In genomic region chr5:1659100-1660036, GRCh38 we compare ENCODE assay signal across 30 cellular contexts.
DNase-seq lines count a peak whose midpoint lies in the region; ATAC-seq, FAIRE-seq and TF ChIP-seq lines count a peak whose summit lies in the region.
"Had no signal": no experiment of that assay in that cellular context is flagged by ENCODE, and none has a peak within 500 bp of the region (broad histone marks: within the 10 kb centered on the region; RNA-seq: fewer than 3 reads in every experiment).

No MANE protein-coding gene starts in this region.

- no peak overlapping the region for H3K9ac ChIP-seq in H1 (replicated peaks in 1 of 4; ENCODE audit: extremely low read depth in 1 of 4, low read depth in 3 of 4, low read length in 3 of 4)
- H3K9ac ChIP-seq: BLaER1 treated with 17β-estradiol and CSF1 and Interleukin-3, amounts not matched to agents 10 nM and 100 nM had no signal

- H3K27ac ChIP-seq in GM23338 (ENCODE audit: low read depth) (no peak overlapping the region), H1 (ENCODE audit: low read depth, low read length) (no peak overlapping the region)
- H3K27ac ChIP-seq: BLaER1 treated with 17β-estradiol and CSF1 and Interleukin-3, amounts not matched to agents 10 nM and 100 nM; transverse colon had no signal

- no peak overlapping the region for H3K14ac ChIP-seq in H1 (ENCODE audit: insufficient read length)

- peaks cover 3% of the 10 kb centered on the region; the same call in 1 of the 3 replicates for H3K4me1 Mint-ChIP-seq in GM23338
- H3K4me1 Mint-ChIP-seq: activated CD4-positive, alpha-beta T cell treated with anti-CD3 and anti-CD28 coated beads, Interleukin-2, amount 10 ng/mL, durations not matched to agents 7 days and 5 days; activated naive CD8-positive, alpha-beta T cell treated with anti-CD3 and anti-CD28 coated beads, Interleukin-2, amount 50 U/mL, for 24 hours had no signal

- H3K9me3 ChIP-seq in H1 (ENCODE audit: insufficient read depth in 2 of 2, low read depth in 1 of 2, low read length in 1 of 2): no peaks in the 10 kb centered on the region
- H3K9me3 ChIP-seq: BLaER1 treated with 17β-estradiol and CSF1 and Interleukin-3, amounts not matched to agents 10 nM and 100 nM; transverse colon had no signal

- no peak overlapping the region for H3K4me3 Mint-ChIP-seq in GM23338
- H3K4me3 Mint-ChIP-seq: activated CD4-positive, alpha-beta T cell treated with anti-CD3 and anti-CD28 coated beads, Interleukin-2, amount 10 ng/mL, durations not matched to agents 7 days and 5 days; activated naive CD8-positive, alpha-beta T cell treated with anti-CD3 and anti-CD28 coated beads, Interleukin-2, amount 50 U/mL, for 24 hours; naive thymus-derived CD8-positive, alpha-beta T cell had no signal

- no peak for TF ChIP-seq EP300 in H1 (IDR thresholded peaks at IDR 0.05; ENCODE audit: borderline replicate concordance in 1 of 2, low read depth in 2 of 2, low read length in 2 of 2)

- H3K23me2 ChIP-seq in H1 (ENCODE audit: low read depth, low read length): no peaks in the 10 kb centered on the region

- peak overlapping the region; percentile 84 for H2AFZ ChIP-seq in GM23338
- 0 out of 2 replicates have a peak overlapping the region, but pooled peaks have one; percentile 50 for H2AFZ ChIP-seq in H1 (ENCODE audit: low read length)

- H3K79me2 ChIP-seq in GM23338 (replicated peaks; ENCODE audit: insufficient read depth): no peaks in the 10 kb centered on the region
- H3K79me2 ChIP-seq in H1 (ENCODE audit: control insufficient read depth in 1 of 2, insufficient read depth in 2 of 2, low read length in 2 of 2): no peaks in the 10 kb centered on the region

- H3K9me3 Mint-ChIP-seq in GM23338: no peaks in the 10 kb centered on the region; the same call in 2 of the 3 replicates
- H3K9me3 Mint-ChIP-seq: activated CD4-positive, alpha-beta T cell treated with anti-CD3 and anti-CD28 coated beads, Interleukin-2, amount 10 ng/mL, durations not matched to agents 7 days and 5 days; activated naive CD8-positive, alpha-beta T cell treated with anti-CD3 and anti-CD28 coated beads, Interleukin-2, amount 50 U/mL, for 24 hours; naive thymus-derived CD8-positive, alpha-beta T cell had no signal

- DNase-seq in activated effector memory CD4-positive, alpha-beta T cell treated with anti-CD3 and anti-CD28 coated beads, Interleukin-2, amount 50 U/mL, for 16 hours: peak; percentile 43
- no peak for DNase-seq in activated effector memory CD4-positive, alpha-beta T cell treated with Interleukin-2 at 50 U/mL for 16 hours
- DNase-seq in GM23338 (ENCODE audit: low spot score): no peak
- DNase-seq in H1 (ENCODE audit: low read depth in 1 of 2, low spot score in 2 of 2): no peak
- peak; percentile 39 for DNase-seq in retina
- no peak for DNase-seq in Ammon's horn (ENCODE audit: low spot score)
- no peak for DNase-seq in OCI-M1 (lab: John Stamatoyannopoulos, UW)
- DNase-seq: activated CD4-positive, alpha-beta T cell treated with anti-CD3 and anti-CD28 coated beads, Interleukin-2, amount 10 ng/mL, durations not matched to agents 7 days and 5 days; activated gamma-delta T cell; activated naive CD8-positive, alpha-beta T cell treated with anti-CD3 and anti-CD28 coated beads, Interleukin-2, amount 50 U/mL, for 24 hours; cerebellar nuclear complex; COR-L47; DMS79; GDM1; KG1; left ventricle myocardium superior; midbrain; MM.1S; naive thymus-derived CD8-positive, alpha-beta T cell; NCI-H1417 treated with DMSO at 0.1 percent for 48 hours; NCI-H2081 treated with DMSO at 0.1 percent for 48 hours; NCI-H446; SHP77; T-helper 9 cell; transverse colon had no signal

- peak overlapping the region; percentile 80; the same call in 1 of the 2 replicates for H4K8ac ChIP-seq in H1 (ENCODE audit: extremely low read depth, insufficient read depth, low read length)

- H3K79me1 ChIP-seq in H1 (ENCODE audit: low read depth, low read length): no peaks in the 10 kb centered on the region

- POLR2A ChIA-PET in H1 (lab: Charles Lee; ENCODE audit: partially characterized antibody): no interaction called here

- H2BK15ac ChIP-seq in H1 (ENCODE audit: low read length): no peak overlapping the region

- no peak overlapping the region; the same call in 1 of the 2 replicates for H3K18ac ChIP-seq in H1 (ENCODE audit: extremely low read depth, low read length)

- H3K27me3 ChIP-seq in GM23338 (ENCODE audit: insufficient read depth) (no peaks in the 10 kb centered on the region), H1 (replicated peaks in 1 of 4; ENCODE audit: control insufficient read depth in 3 of 4, extremely low read depth in 1 of 4, insufficient read depth in 3 of 4, low read length in 3 of 4) (peaks cover 0 to 2% (median 0%) of the 10 kb centered on the region in 4 experiments; a peak in 3 of 7 replicates)

- H2BK20ac ChIP-seq in H1 (ENCODE audit: low read length): no peak overlapping the region

- CTCF ChIA-PET in H1 (lab: Charles Lee; ENCODE audit: partially characterized antibody): interaction anchor here (1.8 kb wide), 1 partner anchor 10 kb away, joined by 5 read pairs; no protein-coding TSS in a partner anchor

- TF ChIP-seq RAD21 in H1 (IDR thresholded peaks at IDR 0.05 in 1 of 2, conservative IDR thresholded peaks at IDR 0.05 in 1 of 2; ENCODE audit: low read depth in 2 of 2, low read length in 2 of 2): no peak

- H3K4me2 ChIP-seq in GM23338 (no peak overlapping the region), H1 (ENCODE audit: insufficient read depth in 1 of 2, low read depth in 2 of 2, low read length in 2 of 2) (no peak overlapping the region)
- H3K4me2 ChIP-seq: BLaER1 treated with 17β-estradiol and CSF1 and Interleukin-3, amounts not matched to agents 10 nM and 100 nM had no signal

- no peak for FAIRE-seq in H1 (lab: Jason Lieb, UNC)
- FAIRE-seq: GM19239, HTR-8/SVneo had no signal

- H4K5ac ChIP-seq in H1 (ENCODE audit: insufficient read length, low read depth, low read length): no peak overlapping the region

- ATAC-seq in GM23338 (no peak), HG03045 (IDR thresholded peaks at IDR 0.05; ENCODE audit: unreplicated experiment) (no peak)
- ATAC-seq: activated naive CD8-positive, alpha-beta T cell treated with anti-CD3 and anti-CD28 coated beads, Interleukin-2, amount 50 U/mL, for 24 hours; HCT116; left ventricle myocardium superior; naive thymus-derived CD8-positive, alpha-beta T cell had no signal

- peaks cover 12% of the 10 kb centered on the region for H3K27me3 Mint-ChIP-seq in GM23338 (ENCODE audit: insufficient read depth, low read depth, poor library complexity)

- H4K91ac ChIP-seq in H1 (replicated peaks; ENCODE audit: insufficient read length, low read length): no peak overlapping the region

- H3K4me3 ChIP-seq in GM23338: no peak overlapping the region
- H3K4me3 ChIP-seq in H1 (ENCODE audit: extremely low read depth in 1 of 4, insufficient read depth in 2 of 4, low read depth in 3 of 4, low read length in 4 of 4): no peak overlapping the region
- H3K4me3 ChIP-seq: BLaER1 treated with 17β-estradiol and CSF1 and Interleukin-3, amounts not matched to agents 10 nM and 100 nM; transverse colon had no signal

- no peaks in the 10 kb centered on the region for H3F3A ChIP-seq in GM23338 (replicated peaks; ENCODE audit: low read depth)

- no peaks in the 10 kb centered on the region for H3K36me3 ChIP-seq in GM23338 (ENCODE audit: insufficient read depth)
- H3K36me3 ChIP-seq in H1 (ENCODE audit: control insufficient read depth in 2 of 4, insufficient read depth in 4 of 4, low read length in 3 of 4): no peaks in the 10 kb centered on the region
- H3K36me3 ChIP-seq: BLaER1 treated with 17β-estradiol and CSF1 and Interleukin-3, amounts not matched to agents 10 nM and 100 nM; transverse colon had no signal

- H2BK120ac ChIP-seq in H1 (replicated peaks; ENCODE audit: low read depth, low read length): no peak overlapping the region

- H3K4me1 ChIP-seq in GM23338 (ENCODE audit: insufficient read depth): no peaks in the 10 kb centered on the region
- H3K4me1 ChIP-seq in H1 (replicated peaks in 1 of 4; ENCODE audit: control insufficient read depth in 3 of 4, insufficient read depth in 4 of 4, low read length in 3 of 4): peaks cover 0 to 4% (median under 1%) of the 10 kb centered on the region in 4 experiments; a peak in 2 of 7 replicates
- H3K4me1 ChIP-seq: transverse colon had no signal

- no peak overlapping the region for H2AK5ac ChIP-seq in H1 (ENCODE audit: low read depth, low read length)

- TF ChIP-seq CTCF in GM23338 (conservative IDR thresholded peaks at IDR 0.05; ENCODE audit: low read depth in 2 of 2) (no peak), H1 (IDR thresholded peaks at IDR 0.05; ENCODE audit: control extremely low read depth in 1 of 3, insufficient read depth in 1 of 3, low read depth in 1 of 3, low read length in 3 of 3) (no peak)

- H3K27ac Mint-ChIP-seq in GM23338: no peak overlapping the region
- H3K27ac Mint-ChIP-seq: activated CD4-positive, alpha-beta T cell treated with anti-CD3 and anti-CD28 coated beads, Interleukin-2, amount 10 ng/mL, durations not matched to agents 7 days and 5 days; activated naive CD8-positive, alpha-beta T cell treated with anti-CD3 and anti-CD28 coated beads, Interleukin-2, amount 50 U/mL, for 24 hours had no signal

- H2BK5ac ChIP-seq in H1 (ENCODE audit: low read depth, low read length): no peak overlapping the region

- no peak overlapping the region for H3K4ac ChIP-seq in H1 (replicated peaks; ENCODE audit: insufficient read length, low read depth, low read length)

- WGBS in H1 (ENCODE audit: extremely low coverage in 1 of 2, insufficient coverage in 1 of 2, insufficient read length in 1 of 2, insufficient replicate concordance in 2 of 2, low coverage in 1 of 2, low lambda C conversion rate in 2 of 2, missing lambda C conversion rate in 1 of 2), 2 experiments: 86% methylated on average over 24 of the region's 24 CpGs; no CpG with 5 or more reads in 1 of the 2 experiments

- no peaks in the 10 kb centered on the region for H4K20me1 ChIP-seq in GM23338 (replicated peaks; ENCODE audit: insufficient read depth)
- H4K20me1 ChIP-seq in H1 (replicated peaks in 1 of 2; ENCODE audit: control insufficient read depth in 1 of 2, insufficient read depth in 2 of 2, low read length in 2 of 2): peaks cover 0 to 2% of the 10 kb centered on the region in 2 experiments

- no peak overlapping the region for H2BK12ac ChIP-seq in H1 (ENCODE audit: low read depth, low read length)

- H3K56ac ChIP-seq in H1 (replicated peaks; ENCODE audit: insufficient read length, low read depth, low read length): no peak overlapping the region

- no peak for TF ChIP-seq POLR2A in H1 (IDR thresholded peaks at IDR 0.05; ENCODE audit: control extremely low read depth in 1 of 2, low read depth in 2 of 2, low read length in 2 of 2)

- H3K23ac ChIP-seq in H1 (ENCODE audit: insufficient read length): no peak overlapping the region

- no peaks in the 10 kb centered on the region for H3K9me2 ChIP-seq in GM23338 (ENCODE audit: insufficient read depth)

- H3K36me3 Mint-ChIP-seq in GM23338 (ENCODE audit: low read depth): no peaks in the 10 kb centered on the region
- H3K36me3 Mint-ChIP-seq: naive thymus-derived CD8-positive, alpha-beta T cell had no signal

TF ChIP-seq in GM23338, 12 proteins besides CTCF, POLR2A, EP300 and RAD21 (continues in another document):
- no peak for TF ChIP-seq EZH2 (IDR thresholded peaks at IDR 0.05; ENCODE audit: low read depth, unreplicated experiment)
- TF ChIP-seq CREB1 (CRISPR knock-in tag; IDR thresholded peaks at IDR 0.05; ENCODE audit: low read depth): no peak

TF ChIP-seq in H1, 55 proteins besides CTCF, POLR2A, EP300 and RAD21 (continues in another document):
- TF ChIP-seq TAF1 (IDR thresholded peaks at IDR 0.05; ENCODE audit: low read depth, low read length) (no peak), TBP (IDR thresholded peaks at IDR 0.05; ENCODE audit: low read depth, low read length) (no peak)

Comparison
In these comparisons a context has a peak if more than half of its experiments do, and no peak if none do; other contexts are left out.
1. DNase-seq: peak in activated effector memory CD4-positive, alpha-beta T cell treated with anti-CD3 and anti-CD28 coated beads, Interleukin-2, amount 50 U/mL, for 16 hours (single experiment) and retina (single experiment); none in activated effector memory CD4-positive, alpha-beta T cell treated with Interleukin-2 at 50 U/mL for 16 hours (single experiment), GM23338 (single experiment), H1 (0 of 2), Ammon's horn (single experiment) and OCI-M1 (single experiment).